In the genomic region with DNA sequence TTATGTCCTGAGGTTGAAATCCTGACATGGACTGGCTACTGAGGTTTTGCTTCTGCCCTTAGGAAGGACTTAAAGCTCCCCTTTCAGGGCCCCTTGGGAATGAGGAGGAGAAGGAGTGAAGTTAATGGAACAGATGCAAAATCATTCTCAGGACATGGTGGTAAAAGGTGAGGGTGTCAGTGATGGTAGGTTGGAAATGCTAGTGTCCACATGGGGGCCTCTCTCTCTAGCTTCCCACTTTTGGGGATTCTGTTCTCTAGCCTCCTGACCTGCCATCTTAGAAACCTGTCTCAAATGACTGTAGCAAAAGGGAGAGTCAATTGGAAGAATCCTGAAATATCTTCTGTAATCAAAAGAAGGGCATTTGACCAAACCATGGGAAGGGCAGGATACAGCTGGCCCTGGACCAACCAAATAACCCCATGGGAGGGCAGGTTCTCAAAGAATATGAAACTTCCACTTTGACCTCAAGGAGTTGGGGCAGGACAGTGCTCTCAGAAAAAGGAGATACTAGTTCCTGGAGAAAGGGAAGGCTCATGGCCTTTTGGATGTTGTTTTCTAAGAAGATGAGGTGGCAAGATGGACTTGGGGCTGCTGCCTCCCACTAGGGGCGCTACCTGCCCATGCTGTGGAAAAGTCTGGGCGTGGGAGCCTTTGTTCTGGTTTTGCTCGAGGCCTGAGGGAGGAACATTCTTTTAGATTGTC, we compare ENCODE assay signal across 8 cellular contexts. TPM values are rescaled to one million over a fixed set of nuclear protein-coding genes. Genes with fewer than 3 reads are reported as not detected.
DNase-seq lines count a peak whose midpoint lies in the region; ATAC-seq and TF ChIP-seq lines count a peak whose summit lies in the region.

No MANE protein-coding gene starts in this region.

- TF ChIP-seq CTCF in GM12873 (IDR thresholded peaks at IDR 0.05; ENCODE audit: insufficient read depth, low read depth, low read length, missing control alignments) (peak; percentile 61), mesothelial cell of epicardium (IDR thresholded peaks at IDR 0.05; ENCODE audit: unreplicated experiment) (peak; percentile 25), CD14-positive monocyte (IDR thresholded peaks at IDR 0.05) (no peak)

- H3K27me3 Mint-ChIP-seq in mesothelial cell of epicardium (ENCODE audit: low read depth), result no peaks in the 10 kb centered on the region
- peaks cover 0 to 2% (median 0%) of the 10 kb centered on the region in 3 donors for H3K27me3 Mint-ChIP-seq in CD14-positive monocyte (ENCODE audit: low read depth in 3 of 3)

- peak; percentile 25 for DNase-seq in M059J (ENCODE audit: low read depth)
- DNase-seq in activated effector memory CD4-positive, alpha-beta T cell treated with Interleukin-2 at 50 U/mL for 16 hours, result peak; percentile 16
- no peak for DNase-seq in mesothelial cell of epicardium (ENCODE audit: low spot score in 2 of 2, unreplicated experiment in 2 of 2)
- no peak for DNase-seq in CD14-positive monocyte (ENCODE audit: low spot score)
- DNase-seq in SK-N-DZ (ENCODE audit: low spot score), result no peak

- no peak overlapping the region for H3K4me3 Mint-ChIP-seq in mesothelial cell of epicardium
- no peak overlapping the region for H3K4me3 Mint-ChIP-seq in CD14-positive monocyte

- intact Hi-C loops in CD14-positive monocyte (cut with micrococcal nuclease), result no loop called here

- ATAC-seq in HG02938 (IDR thresholded peaks at IDR 0.05; ENCODE audit: unreplicated experiment) (no peak), HG03139 (IDR thresholded peaks at IDR 0.05; ENCODE audit: unreplicated experiment) (no peak)

- H3K9me3 Mint-ChIP-seq in mesothelial cell of epicardium (no peaks in the 10 kb centered on the region), CD14-positive monocyte (peaks cover 0 to 4% (median 0%) of the 10 kb centered on the region in 7 donors)

- H3K27ac Mint-ChIP-seq in mesothelial cell of epicardium (no peak overlapping the region), CD14-positive monocyte (no peak overlapping the region)

- H3K36me3 Mint-ChIP-seq in mesothelial cell of epicardium, result no peaks in the 10 kb centered on the region
- H3K36me3 Mint-ChIP-seq in CD14-positive monocyte, result peaks cover 0 to 1% of the 10 kb centered on the region in 2 donors

- H3K4me1 Mint-ChIP-seq in mesothelial cell of epicardium, result peaks cover 28% of the 10 kb centered on the region
- no peaks in the 10 kb centered on the region for H3K4me1 Mint-ChIP-seq in CD14-positive monocyte

RNA-seq across cellular contexts. Expression of gene MLANA, which starts 21.2 kb away (rescaled TPM):
- not detected in 2 replicates for total RNA-seq in M059J (2014; rRNA removed; shearing (Covaris generic))
- not detected in 3 replicates for total RNA-seq in mesothelial cell of epicardium
- not detected for polyA plus RNA-seq in CD14-positive monocyte
- not detected in 2 replicates for polyA plus RNA-seq in SK-N-DZ (2014; cell fraction: cytosol; rRNA removed)
- polyA plus RNA-seq in SK-N-DZ (2014; cell fraction: nucleus; rRNA removed), result not detected in 2 replicates

RNA-seq across cellular contexts. Expression of gene ERMP1, which starts 36.5 kb away (rescaled TPM):
- 5.9 and 14.2 TPM in 2 replicates for total RNA-seq in M059J (2014; rRNA removed; shearing (Covaris generic))
- 25.2 to 26.1 TPM (median 25.4 TPM) in 3 replicates for total RNA-seq in mesothelial cell of epicardium
- polyA plus RNA-seq in CD14-positive monocyte, result 1 to 10 TPM; 3.6 to 3.7 TPM
- 3.8 and 5.2 TPM in 2 replicates for polyA plus RNA-seq in SK-N-DZ (2014; cell fraction: cytosol; rRNA removed)
- 2.7 and 3.0 TPM in 2 replicates for polyA plus RNA-seq in SK-N-DZ (2014; cell fraction: nucleus; rRNA removed)

Comparison
In these comparisons a context has a peak if more than half of its experiments do, and no peak if none do; other contexts are left out.
1. DNase-seq: peak in M059J (single experiment) and activated effector memory CD4-positive, alpha-beta T cell treated with Interleukin-2 at 50 U/mL for 16 hours (single experiment); none in mesothelial cell of epicardium (0 of 2), CD14-positive monocyte (single experiment) and SK-N-DZ (single experiment).